In genomic region chr4:145734051-145734450, GRCh38 we compare ENCODE assay signal across 10 cellular contexts. TPM values are rescaled to one million over a fixed set of nuclear protein-coding genes. Genes with fewer than 3 reads are reported as not detected.
DNase-seq lines count a peak whose midpoint lies in the region; ATAC-seq, FAIRE-seq and TF ChIP-seq lines count a peak whose summit lies in the region.
"Had no signal": no experiment of that assay in that cellular context is flagged by ENCODE, and none has a peak within 500 bp of the region (broad histone marks: within the 10 kb centered on the region; RNA-seq: fewer than 3 reads in every experiment).

No MANE protein-coding gene starts in this region.

- intact Hi-C loops in left cardiac atrium (cut with DNase I), result loop anchor here in 1 of 2 donors (5.0 to 10.0 kb wide), 3 partner anchors 81 to 198 kb away; partner anchors contain the start of gene MMAA
- intact Hi-C loops in aorta (cut with DNase I), result loop anchor here (5.0 to 10.0 kb wide), 5 partner anchors 71 to 549 kb away; partner anchors contain the start of genes MMAA (in 1 of the 2), OTUD4 (in 1 of the 2), SMAD1 (in 1 of the 2) and ZNF827 (in 1 of the 2)

- ATAC-seq in left cardiac atrium, result no peak
- no peak for ATAC-seq in aorta (ENCODE audit: low FRiP score)
- no peak for ATAC-seq in HG02885 (IDR thresholded peaks at IDR 0.05; ENCODE audit: poor library complexity, unreplicated experiment)

- H3K4me1 ChIP-seq in right atrium auricular region, result peaks cover 0 to 56% of the 10 kb centered on the region in 2 donors
- peaks cover 3 to 23% of the 10 kb centered on the region in 2 donors for H3K4me1 ChIP-seq in muscle layer of duodenum (ENCODE audit: control insufficient read depth in 1 of 2, insufficient read depth in 2 of 2, low read length in 2 of 2)
- H3K4me1 ChIP-seq in aorta (ENCODE audit: control insufficient read depth in 1 of 2, insufficient read depth in 2 of 2, low read length in 2 of 2), result peaks cover 0 to 2% of the 10 kb centered on the region in 2 donors

- no peak for TF ChIP-seq CTCF in right atrium auricular region (IDR thresholded peaks at IDR 0.05)
- TF ChIP-seq CTCF in bronchial epithelial cell (IDR thresholded peaks at IDR 0.05; ENCODE audit: insufficient read depth, low read length, severe bottlenecking), result no peak

- DNase-seq in right atrium auricular region (ENCODE audit: low spot score) (no peak), left cardiac atrium (no peak), bronchial epithelial cell (ENCODE audit: low read depth) (peak; percentile 47), aorta (no peak), NCI-H446 treated with DMSO at 0.1 percent for 48 hours (lab: John Stamatoyannopoulos, UW) (no peak)
- no peak for DNase-seq in stimulated activated CD4-positive, alpha-beta T cell treated with anti-CD3 and anti-CD28 coated beads, Interleukin-12 subunit alpha, Interleukin-12 subunit beta, amount 100 ng/mL, for 4 hours
- DNase-seq: activated naive CD4-positive, alpha-beta T cell treated with anti-CD3 and anti-CD28 coated beads, Interleukin-2, amount 10 ng/mL, durations not matched to agents 7 days and 5 days had no signal

- WGBS in aorta, 2 donors, result 35 to 38% methylated on average over 7 of the region's 7 CpGs

- no peaks in the 10 kb centered on the region for H3K36me3 ChIP-seq in right atrium auricular region
- H3K36me3 ChIP-seq in bronchial epithelial cell (ENCODE audit: control insufficient read depth, insufficient read depth, low read length), result no peaks in the 10 kb centered on the region
- peaks cover 0 to 12% of the 10 kb centered on the region in 2 donors for H3K36me3 ChIP-seq in muscle layer of duodenum (ENCODE audit: control insufficient read depth in 1 of 2, insufficient read depth in 2 of 2, low read length in 2 of 2)
- H3K36me3 ChIP-seq in aorta (ENCODE audit: control insufficient read depth in 1 of 2, insufficient read depth in 2 of 2, low read length in 1 of 2), result no peaks in the 10 kb centered on the region

- H3K27ac ChIP-seq in right atrium auricular region (peak overlapping the region; percentile 93 to 99), muscle layer of duodenum (ENCODE audit: low read length) (peak overlapping the region; percentile 94), aorta (ENCODE audit: low read depth in 1 of 2, low read length in 2 of 2) (peak overlapping the region; percentile 92 to 98)

- H3K4me3 ChIP-seq in right atrium auricular region (no peak overlapping the region), bronchial epithelial cell (ENCODE audit: low read depth, low read length) (peak overlapping the region; percentile 22), muscle layer of duodenum (ENCODE audit: low read depth in 1 of 2, low read length in 2 of 2) (peak overlapping the region in 1 of 2 donors; percentile 62), aorta (ENCODE audit: low read length in 2 of 2) (no peak overlapping the region)

- H3K9me3 ChIP-seq in right atrium auricular region, result no peaks in the 10 kb centered on the region
- H3K9me3 ChIP-seq in muscle layer of duodenum (ENCODE audit: control insufficient read depth in 1 of 2, low read length in 2 of 2), result no peaks in the 10 kb centered on the region
- H3K9me3 ChIP-seq in aorta (ENCODE audit: control insufficient read depth, low read length), result no peaks in the 10 kb centered on the region

- FAIRE-seq in bronchial epithelial cell (lab: Jason Lieb, UNC), result peak; percentile 79

- H3K27me3 ChIP-seq in right atrium auricular region (no peaks in the 10 kb centered on the region), bronchial epithelial cell (ENCODE audit: control insufficient read depth, insufficient read depth, low read length) (no peaks in the 10 kb centered on the region), muscle layer of duodenum (ENCODE audit: low read depth, low read length) (no peaks in the 10 kb centered on the region), aorta (ENCODE audit: control insufficient read depth in 1 of 2, insufficient read depth in 2 of 2, low read length in 1 of 2) (no peaks in the 10 kb centered on the region)

RNA-seq across cellular contexts. Expression of gene C4orf51, which starts 54.1 kb away (rescaled TPM):
- total RNA-seq in right atrium auricular region, result not detected
- not detected for total RNA-seq in left cardiac atrium
- total RNA-seq in bronchial epithelial cell, result not detected in 2 replicates
- not detected for total RNA-seq in aorta
- not detected for polyA plus RNA-seq in aorta
- total RNA-seq: Daoy had no signal
